Comparison of ENCODE assay signal across 1 cellular context in the genomic region with DNA sequence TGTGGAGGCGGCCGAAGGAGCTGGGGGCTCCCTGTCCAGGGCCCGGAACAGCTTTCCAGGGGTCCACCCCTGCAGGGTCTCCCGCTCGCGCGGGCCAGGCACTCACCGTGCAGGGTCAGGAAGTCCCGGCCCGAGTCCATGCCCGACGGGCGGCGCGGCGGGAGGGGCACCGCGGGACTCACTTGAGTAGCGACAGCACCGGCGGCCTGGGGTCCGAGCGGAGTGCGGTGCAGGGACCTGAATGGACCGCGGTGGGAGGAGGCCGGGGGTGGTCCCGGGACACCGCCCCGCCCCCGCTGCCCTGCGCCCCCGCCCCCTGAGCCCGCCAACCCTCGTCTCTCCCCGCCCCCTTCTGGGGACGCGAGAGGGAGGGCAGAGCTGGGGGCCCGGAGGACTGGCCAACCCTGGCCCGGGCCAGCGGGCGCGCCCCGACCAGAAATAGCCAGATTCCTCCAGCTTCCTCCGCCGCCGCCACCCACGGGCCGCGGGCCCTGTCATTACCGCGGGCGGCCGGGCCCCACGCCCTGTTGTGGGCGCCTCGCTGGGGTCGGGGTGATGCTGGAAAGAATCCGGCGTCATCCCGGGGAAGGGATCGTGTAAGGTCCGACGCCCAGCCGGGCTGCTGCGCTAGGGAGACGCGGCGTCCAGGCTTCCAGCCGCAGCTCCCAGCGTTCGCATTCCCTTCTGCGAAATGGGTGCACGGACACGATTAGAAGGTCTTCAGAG.
TF ChIP-seq lines count a peak whose summit lies in the region.

A gene (minus strand): TSS at position 243 of the 726 bp plus-strand sequence. CDS start 103 bp downstream, at position 140.

TF ChIP-seq in neural cell, 6 proteins besides CTCF, POLR2A, EP300 and RAD21 (continued from another document):
- TF ChIP-seq, protein P1, sequence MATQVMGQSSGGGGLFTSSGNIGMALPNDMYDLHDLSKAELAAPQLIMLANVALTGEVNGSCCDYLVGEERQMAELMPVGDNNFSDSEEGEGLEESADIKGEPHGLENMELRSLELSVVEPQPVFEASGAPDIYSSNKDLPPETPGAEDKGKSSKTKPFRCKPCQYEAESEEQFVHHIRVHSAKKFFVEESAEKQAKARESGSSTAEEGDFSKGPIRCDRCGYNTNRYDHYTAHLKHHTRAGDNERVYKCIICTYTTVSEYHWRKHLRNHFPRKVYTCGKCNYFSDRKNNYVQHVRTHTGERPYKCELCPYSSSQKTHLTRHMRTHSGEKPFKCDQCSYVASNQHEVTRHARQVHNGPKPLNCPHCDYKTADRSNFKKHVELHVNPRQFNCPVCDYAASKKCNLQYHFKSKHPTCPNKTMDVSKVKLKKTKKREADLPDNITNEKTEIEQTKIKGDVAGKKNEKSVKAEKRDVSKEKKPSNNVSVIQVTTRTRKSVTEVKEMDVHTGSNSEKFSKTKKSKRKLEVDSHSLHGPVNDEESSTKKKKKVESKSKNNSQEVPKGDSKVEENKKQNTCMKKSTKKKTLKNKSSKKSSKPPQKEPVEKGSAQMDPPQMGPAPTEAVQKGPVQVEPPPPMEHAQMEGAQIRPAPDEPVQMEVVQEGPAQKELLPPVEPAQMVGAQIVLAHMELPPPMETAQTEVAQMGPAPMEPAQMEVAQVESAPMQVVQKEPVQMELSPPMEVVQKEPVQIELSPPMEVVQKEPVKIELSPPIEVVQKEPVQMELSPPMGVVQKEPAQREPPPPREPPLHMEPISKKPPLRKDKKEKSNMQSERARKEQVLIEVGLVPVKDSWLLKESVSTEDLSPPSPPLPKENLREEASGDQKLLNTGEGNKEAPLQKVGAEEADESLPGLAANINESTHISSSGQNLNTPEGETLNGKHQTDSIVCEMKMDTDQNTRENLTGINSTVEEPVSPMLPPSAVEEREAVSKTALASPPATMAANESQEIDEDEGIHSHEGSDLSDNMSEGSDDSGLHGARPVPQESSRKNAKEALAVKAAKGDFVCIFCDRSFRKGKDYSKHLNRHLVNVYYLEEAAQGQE (IDR thresholded peaks at IDR 0.05; ENCODE audit: borderline replicate concordance), result no peak
- TF ChIP-seq MXI1 (conservative IDR thresholded peaks at IDR 0.05; ENCODE audit: poor library complexity, severe bottlenecking) (no peak), EZH2 (IDR thresholded peaks at IDR 0.05; ENCODE audit: borderline replicate concordance, insufficient read depth, low read length, poor library complexity, severe bottlenecking) (no peak), TAF1 (IDR thresholded peaks at IDR 0.05; ENCODE audit: low read depth) (no peak)
